1 cellular context compared by ENCODE assay signal in the genomic region with DNA sequence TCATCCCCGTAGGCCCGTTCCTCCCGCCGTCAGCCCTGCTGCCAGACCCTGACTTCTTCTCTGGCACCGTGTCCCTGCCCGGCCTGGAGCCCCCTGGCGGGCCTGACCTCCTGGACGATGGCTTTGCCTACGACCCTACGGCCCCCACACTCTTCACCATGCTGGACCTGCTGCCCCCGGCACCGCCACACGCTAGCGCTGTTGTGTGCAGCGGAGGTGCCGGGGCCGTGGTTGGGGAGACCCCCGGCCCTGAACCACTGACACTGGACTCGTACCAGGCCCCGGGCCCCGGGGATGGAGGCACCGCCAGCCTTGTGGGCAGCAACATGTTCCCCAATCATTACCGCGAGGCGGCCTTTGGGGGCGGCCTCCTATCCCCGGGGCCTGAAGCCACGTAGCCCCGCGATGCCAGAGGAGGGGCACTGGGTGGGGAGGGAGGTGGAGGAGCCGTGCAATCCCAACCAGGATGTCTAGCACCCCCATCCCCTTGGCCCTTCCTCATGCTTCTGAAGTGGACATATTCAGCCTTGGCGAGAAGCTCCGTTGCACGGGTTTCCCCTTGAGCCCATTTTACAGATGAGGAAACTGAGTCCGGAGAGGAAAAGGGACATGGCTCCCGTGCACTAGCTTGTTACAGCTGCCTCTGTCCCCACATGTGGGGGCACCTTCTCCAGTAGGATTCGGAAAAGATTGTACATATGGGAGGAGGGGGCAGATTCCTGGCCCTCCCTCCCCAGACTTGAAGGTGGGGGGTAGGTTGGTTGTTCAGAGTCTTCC.
TF ChIP-seq lines count a peak whose summit lies in the region.

No MANE protein-coding gene starts in this region.

TF ChIP-seq in K562, 482 proteins besides CTCF, POLR2A, EP300 and RAD21 (continued from another document):
- TF ChIP-seq, protein P1, sequence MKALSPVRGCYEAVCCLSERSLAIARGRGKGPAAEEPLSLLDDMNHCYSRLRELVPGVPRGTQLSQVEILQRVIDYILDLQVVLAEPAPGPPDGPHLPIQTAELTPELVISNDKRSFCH (CRISPR knock-in tag; IDR thresholded peaks at IDR 0.05) = no peak
- TF ChIP-seq, protein P1 (tag; IDR thresholded peaks at IDR 0.05) = no peak
- TF ChIP-seq ZNF311 (CRISPR knock-in tag; IDR thresholded peaks at IDR 0.05) (no peak), PHF20 (IDR thresholded peaks at IDR 0.05; ENCODE audit: partially characterized antibody) (peak; percentile 44), HDAC2 (IDR thresholded peaks at IDR 0.05) (peak; percentile 92), ZKSCAN1 (IDR thresholded peaks at IDR 0.05; ENCODE audit: low read depth, low read length) (no peak), CSDE1 (IDR thresholded peaks at IDR 0.05) (no peak), ADNP (tag; IDR thresholded peaks at IDR 0.05) (peak; percentile 95), ZNF274 (IDR thresholded peaks at IDR 0.05; ENCODE audit: borderline replicate concordance, low read depth, low read length) (no peak), KDM4B (IDR thresholded peaks at IDR 0.05; ENCODE audit: borderline replicate concordance in 2 of 2, low read depth in 1 of 2) (no peak), ZFP30 (CRISPR knock-in tag; IDR thresholded peaks at IDR 0.05; ENCODE audit: borderline replicate concordance) (no peak), RBM25 (IDR thresholded peaks at IDR 0.05; ENCODE audit: low read depth, low read length, severe bottlenecking) (peak; percentile 92), CREBBP (IDR thresholded peaks at IDR 0.05; ENCODE audit: low read depth, low read length) (no peak), BRCA1 (IDR thresholded peaks at IDR 0.05) (no peak), BRCA1 (CRISPR knock-in tag; IDR thresholded peaks at IDR 0.05) (no peak), PHB (CRISPR knock-in tag; IDR thresholded peaks at IDR 0.05) (no peak), MECOM (CRISPR knock-in tag; IDR thresholded peaks at IDR 0.05) (no peak), RFX5 (IDR thresholded peaks at IDR 0.05; ENCODE audit: low read depth, low read length) (no peak), CXXC5 (CRISPR knock-in tag; IDR thresholded peaks at IDR 0.05) (no peak), CBX8 (IDR thresholded peaks at IDR 0.05; ENCODE audit: borderline replicate concordance, extremely low read depth, low read depth, low read length, poor library complexity, severe bottlenecking) (no peak), RBM15 (IDR thresholded peaks at IDR 0.05; ENCODE audit: insufficient read depth, low read length) (no peak), CCAR2 (IDR thresholded peaks at IDR 0.05; ENCODE audit: low read depth, low read length) (no peak), COPS2 (conservative IDR thresholded peaks at IDR 0.05) (no peak), PTBP1 (IDR thresholded peaks at IDR 0.05; ENCODE audit: low read depth, low read length) (peak; percentile 79; the same call in 1 of the 2 replicates), SNRNP70 (optimal IDR thresholded peaks at IDR 0.05; ENCODE audit: low read depth, low read length) (no peak), OTX1 (CRISPR knock-in tag; IDR thresholded peaks at IDR 0.05) (no peak), FOS (IDR thresholded peaks at IDR 0.05; ENCODE audit: extremely low read depth, insufficient read length) (no peak), RBM39 (optimal IDR thresholded peaks at IDR 0.05; ENCODE audit: low read depth, low read length) (no peak), DNMT1 (IDR thresholded peaks at IDR 0.05) (no peak), RBM17 (IDR thresholded peaks at IDR 0.05; ENCODE audit: borderline replicate concordance, low read depth, low read length) (no peak), FOXA1 (IDR thresholded peaks at IDR 0.05; ENCODE audit: borderline replicate concordance) (no peak), SIRT6 (IDR thresholded peaks at IDR 0.05; ENCODE audit: low read depth, low read length) (no peak), MXI1 (IDR thresholded peaks at IDR 0.05; ENCODE audit: low read depth, low read length) (no peak), CBX1 (IDR thresholded peaks at IDR 0.05; ENCODE audit: low read depth) (peak; percentile 96), LEF1 (IDR thresholded peaks at IDR 0.05) (no peak), ZNF146 (CRISPR knock-in tag; IDR thresholded peaks at IDR 0.05; ENCODE audit: unreplicated experiment) (no peak), ZNF121 (CRISPR knock-in tag; conservative IDR thresholded peaks at IDR 0.05) (no peak), TCFL5 (CRISPR knock-in tag; conservative IDR thresholded peaks at IDR 0.05) (no peak), NBN (IDR thresholded peaks at IDR 0.05; ENCODE audit: low read depth) (no peak), XRCC5 (IDR thresholded peaks at IDR 0.05; ENCODE audit: low read depth, low read length) (no peak), RBFOX2 (IDR thresholded peaks at IDR 0.05; ENCODE audit: low read depth, low read length) (no peak)
- TF ChIP-seq, protein P2, sequence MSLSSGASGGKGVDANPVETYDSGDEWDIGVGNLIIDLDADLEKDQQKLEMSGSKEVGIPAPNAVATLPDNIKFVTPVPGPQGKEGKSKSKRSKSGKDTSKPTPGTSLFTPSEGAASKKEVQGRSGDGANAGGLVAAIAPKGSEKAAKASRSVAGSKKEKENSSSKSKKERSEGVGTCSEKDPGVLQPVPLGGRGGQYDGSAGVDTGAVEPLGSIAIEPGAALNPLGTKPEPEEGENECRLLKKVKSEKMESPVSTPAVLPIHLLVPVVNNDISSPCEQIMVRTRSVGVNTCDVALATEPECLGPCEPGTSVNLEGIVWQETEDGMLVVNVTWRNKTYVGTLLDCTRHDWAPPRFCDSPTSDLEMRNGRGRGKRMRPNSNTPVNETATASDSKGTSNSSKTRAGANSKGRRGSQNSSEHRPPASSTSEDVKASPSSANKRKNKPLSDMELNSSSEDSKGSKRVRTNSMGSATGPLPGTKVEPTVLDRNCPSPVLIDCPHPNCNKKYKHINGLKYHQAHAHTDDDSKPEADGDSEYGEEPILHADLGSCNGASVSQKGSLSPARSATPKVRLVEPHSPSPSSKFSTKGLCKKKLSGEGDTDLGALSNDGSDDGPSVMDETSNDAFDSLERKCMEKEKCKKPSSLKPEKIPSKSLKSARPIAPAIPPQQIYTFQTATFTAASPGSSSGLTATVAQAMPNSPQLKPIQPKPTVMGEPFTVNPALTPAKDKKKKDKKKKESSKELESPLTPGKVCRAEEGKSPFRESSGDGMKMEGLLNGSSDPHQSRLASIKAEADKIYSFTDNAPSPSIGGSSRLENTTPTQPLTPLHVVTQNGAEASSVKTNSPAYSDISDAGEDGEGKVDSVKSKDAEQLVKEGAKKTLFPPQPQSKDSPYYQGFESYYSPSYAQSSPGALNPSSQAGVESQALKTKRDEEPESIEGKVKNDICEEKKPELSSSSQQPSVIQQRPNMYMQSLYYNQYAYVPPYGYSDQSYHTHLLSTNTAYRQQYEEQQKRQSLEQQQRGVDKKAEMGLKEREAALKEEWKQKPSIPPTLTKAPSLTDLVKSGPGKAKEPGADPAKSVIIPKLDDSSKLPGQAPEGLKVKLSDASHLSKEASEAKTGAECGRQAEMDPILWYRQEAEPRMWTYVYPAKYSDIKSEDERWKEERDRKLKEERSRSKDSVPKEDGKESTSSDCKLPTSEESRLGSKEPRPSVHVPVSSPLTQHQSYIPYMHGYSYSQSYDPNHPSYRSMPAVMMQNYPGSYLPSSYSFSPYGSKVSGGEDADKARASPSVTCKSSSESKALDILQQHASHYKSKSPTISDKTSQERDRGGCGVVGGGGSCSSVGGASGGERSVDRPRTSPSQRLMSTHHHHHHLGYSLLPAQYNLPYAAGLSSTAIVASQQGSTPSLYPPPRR (CRISPR knock-in tag; IDR thresholded peaks at IDR 0.05; ENCODE audit: borderline replicate concordance) = no peak
- TF ChIP-seq, protein P3, sequence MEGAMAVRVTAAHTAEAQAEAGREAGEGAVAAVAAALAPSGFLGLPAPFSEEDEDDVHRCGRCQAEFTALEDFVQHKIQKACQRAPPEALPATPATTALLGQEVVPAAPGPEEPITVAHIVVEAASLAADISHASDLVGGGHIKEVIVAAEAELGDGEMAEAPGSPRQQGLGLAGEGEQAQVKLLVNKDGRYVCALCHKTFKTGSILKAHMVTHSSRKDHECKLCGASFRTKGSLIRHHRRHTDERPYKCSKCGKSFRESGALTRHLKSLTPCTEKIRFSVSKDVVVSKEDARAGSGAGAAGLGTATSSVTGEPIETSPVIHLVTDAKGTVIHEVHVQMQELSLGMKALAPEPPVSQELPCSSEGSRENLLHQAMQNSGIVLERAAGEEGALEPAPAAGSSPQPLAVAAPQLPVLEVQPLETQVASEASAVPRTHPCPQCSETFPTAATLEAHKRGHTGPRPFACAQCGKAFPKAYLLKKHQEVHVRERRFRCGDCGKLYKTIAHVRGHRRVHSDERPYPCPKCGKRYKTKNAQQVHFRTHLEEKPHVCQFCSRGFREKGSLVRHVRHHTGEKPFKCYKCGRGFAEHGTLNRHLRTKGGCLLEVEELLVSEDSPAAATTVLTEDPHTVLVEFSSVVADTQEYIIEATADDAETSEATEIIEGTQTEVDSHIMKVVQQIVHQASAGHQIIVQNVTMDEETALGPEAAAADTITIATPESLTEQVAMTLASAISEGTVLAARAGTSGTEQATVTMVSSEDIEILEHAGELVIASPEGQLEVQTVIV (CRISPR knock-in tag; IDR thresholded peaks at IDR 0.05; ENCODE audit: borderline replicate concordance) = no peak
- TF ChIP-seq, protein P4, sequence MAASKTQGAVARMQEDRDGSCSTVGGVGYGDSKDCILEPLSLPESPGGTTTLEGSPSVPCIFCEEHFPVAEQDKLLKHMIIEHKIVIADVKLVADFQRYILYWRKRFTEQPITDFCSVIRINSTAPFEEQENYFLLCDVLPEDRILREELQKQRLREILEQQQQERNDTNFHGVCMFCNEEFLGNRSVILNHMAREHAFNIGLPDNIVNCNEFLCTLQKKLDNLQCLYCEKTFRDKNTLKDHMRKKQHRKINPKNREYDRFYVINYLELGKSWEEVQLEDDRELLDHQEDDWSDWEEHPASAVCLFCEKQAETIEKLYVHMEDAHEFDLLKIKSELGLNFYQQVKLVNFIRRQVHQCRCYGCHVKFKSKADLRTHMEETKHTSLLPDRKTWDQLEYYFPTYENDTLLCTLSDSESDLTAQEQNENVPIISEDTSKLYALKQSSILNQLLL (CRISPR knock-in tag; IDR thresholded peaks at IDR 0.05; ENCODE audit: borderline replicate concordance) = no peak
- TF ChIP-seq, protein P5, sequence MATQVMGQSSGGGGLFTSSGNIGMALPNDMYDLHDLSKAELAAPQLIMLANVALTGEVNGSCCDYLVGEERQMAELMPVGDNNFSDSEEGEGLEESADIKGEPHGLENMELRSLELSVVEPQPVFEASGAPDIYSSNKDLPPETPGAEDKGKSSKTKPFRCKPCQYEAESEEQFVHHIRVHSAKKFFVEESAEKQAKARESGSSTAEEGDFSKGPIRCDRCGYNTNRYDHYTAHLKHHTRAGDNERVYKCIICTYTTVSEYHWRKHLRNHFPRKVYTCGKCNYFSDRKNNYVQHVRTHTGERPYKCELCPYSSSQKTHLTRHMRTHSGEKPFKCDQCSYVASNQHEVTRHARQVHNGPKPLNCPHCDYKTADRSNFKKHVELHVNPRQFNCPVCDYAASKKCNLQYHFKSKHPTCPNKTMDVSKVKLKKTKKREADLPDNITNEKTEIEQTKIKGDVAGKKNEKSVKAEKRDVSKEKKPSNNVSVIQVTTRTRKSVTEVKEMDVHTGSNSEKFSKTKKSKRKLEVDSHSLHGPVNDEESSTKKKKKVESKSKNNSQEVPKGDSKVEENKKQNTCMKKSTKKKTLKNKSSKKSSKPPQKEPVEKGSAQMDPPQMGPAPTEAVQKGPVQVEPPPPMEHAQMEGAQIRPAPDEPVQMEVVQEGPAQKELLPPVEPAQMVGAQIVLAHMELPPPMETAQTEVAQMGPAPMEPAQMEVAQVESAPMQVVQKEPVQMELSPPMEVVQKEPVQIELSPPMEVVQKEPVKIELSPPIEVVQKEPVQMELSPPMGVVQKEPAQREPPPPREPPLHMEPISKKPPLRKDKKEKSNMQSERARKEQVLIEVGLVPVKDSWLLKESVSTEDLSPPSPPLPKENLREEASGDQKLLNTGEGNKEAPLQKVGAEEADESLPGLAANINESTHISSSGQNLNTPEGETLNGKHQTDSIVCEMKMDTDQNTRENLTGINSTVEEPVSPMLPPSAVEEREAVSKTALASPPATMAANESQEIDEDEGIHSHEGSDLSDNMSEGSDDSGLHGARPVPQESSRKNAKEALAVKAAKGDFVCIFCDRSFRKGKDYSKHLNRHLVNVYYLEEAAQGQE (CRISPR knock-in tag; IDR thresholded peaks at IDR 0.05; ENCODE audit: low read depth) = no peak
- TF ChIP-seq, protein P6, sequence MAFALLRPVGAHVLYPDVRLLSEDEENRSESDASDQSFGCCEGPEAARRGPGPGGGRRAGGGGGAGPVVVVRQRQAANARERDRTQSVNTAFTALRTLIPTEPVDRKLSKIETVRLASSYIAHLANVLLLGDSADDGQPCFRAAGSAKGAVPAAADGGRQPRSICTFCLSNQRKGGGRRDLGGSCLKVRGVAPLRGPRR (CRISPR knock-in tag; IDR thresholded peaks at IDR 0.05) = no peak
- TF ChIP-seq, protein P7, sequence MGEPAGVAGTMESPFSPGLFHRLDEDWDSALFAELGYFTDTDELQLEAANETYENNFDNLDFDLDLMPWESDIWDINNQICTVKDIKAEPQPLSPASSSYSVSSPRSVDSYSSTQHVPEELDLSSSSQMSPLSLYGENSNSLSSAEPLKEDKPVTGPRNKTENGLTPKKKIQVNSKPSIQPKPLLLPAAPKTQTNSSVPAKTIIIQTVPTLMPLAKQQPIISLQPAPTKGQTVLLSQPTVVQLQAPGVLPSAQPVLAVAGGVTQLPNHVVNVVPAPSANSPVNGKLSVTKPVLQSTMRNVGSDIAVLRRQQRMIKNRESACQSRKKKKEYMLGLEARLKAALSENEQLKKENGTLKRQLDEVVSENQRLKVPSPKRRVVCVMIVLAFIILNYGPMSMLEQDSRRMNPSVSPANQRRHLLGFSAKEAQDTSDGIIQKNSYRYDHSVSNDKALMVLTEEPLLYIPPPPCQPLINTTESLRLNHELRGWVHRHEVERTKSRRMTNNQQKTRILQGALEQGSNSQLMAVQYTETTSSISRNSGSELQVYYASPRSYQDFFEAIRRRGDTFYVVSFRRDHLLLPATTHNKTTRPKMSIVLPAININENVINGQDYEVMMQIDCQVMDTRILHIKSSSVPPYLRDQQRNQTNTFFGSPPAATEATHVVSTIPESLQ (CRISPR knock-in tag; IDR thresholded peaks at IDR 0.05) = no peak
- TF ChIP-seq, protein P8, sequence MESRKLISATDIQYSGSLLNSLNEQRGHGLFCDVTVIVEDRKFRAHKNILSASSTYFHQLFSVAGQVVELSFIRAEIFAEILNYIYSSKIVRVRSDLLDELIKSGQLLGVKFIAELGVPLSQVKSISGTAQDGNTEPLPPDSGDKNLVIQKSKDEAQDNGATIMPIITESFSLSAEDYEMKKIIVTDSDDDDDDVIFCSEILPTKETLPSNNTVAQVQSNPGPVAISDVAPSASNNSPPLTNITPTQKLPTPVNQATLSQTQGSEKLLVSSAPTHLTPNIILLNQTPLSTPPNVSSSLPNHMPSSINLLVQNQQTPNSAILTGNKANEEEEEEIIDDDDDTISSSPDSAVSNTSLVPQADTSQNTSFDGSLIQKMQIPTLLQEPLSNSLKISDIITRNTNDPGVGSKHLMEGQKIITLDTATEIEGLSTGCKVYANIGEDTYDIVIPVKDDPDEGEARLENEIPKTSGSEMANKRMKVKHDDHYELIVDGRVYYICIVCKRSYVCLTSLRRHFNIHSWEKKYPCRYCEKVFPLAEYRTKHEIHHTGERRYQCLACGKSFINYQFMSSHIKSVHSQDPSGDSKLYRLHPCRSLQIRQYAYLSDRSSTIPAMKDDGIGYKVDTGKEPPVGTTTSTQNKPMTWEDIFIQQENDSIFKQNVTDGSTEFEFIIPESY (CRISPR knock-in tag; IDR thresholded peaks at IDR 0.05) = peak; percentile 75
